1 cellular context compared by ENCODE assay signal in the genomic region with DNA sequence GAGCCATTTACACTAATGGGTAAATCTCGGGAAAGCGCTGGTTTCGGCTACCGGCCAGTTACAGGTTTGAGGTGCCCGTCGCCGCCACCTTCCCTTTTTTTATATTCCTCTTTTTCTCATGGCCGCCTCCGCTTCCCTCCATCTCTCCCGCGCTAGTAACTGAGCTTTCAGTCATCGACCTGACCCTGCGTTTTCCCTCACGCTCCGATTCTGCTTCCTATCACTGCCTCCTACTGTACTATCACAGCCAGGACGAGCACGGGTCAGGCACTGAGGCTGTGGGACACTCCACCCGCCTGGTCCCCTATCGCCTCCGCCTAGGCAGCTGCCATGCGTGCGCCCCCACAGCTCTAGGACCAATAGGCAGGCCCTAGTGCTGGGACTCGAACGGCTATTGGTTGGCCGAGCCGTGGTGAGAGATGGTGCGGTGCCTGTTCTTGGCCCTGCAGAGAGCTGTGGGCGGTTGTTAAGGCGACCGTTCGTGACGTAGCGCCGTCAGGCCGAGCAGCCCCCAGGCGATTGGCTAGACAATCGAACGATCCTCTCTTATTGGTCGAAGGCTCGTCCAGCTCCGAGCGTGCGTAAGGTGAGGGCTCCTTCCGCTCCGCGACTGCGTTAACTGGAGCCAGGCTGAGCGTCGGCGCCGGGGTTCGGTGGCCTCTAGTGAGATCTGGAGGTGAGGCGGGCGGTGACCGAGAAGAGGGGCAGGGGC.
TF ChIP-seq lines count a peak whose summit lies in the region.

Gene HMGCR, plus strand, starts transcription at position 596 of the 712 bp plus-strand sequence. CDS start 5,386 bp downstream, outside the sequence.

TF ChIP-seq in HEK293, 187 proteins besides CTCF, POLR2A, EP300 and RAD21 (continued from another document):
- TF ChIP-seq ZNF626 (tag by site-specific recombination; IDR thresholded peaks at IDR 0.05) (no peak), ZNF174 (tag by site-specific recombination; IDR thresholded peaks at IDR 0.05) (no peak), ZNF335 (tag by site-specific recombination; conservative IDR thresholded peaks at IDR 0.05) (peak; percentile 89), ZBTB49 (tag by site-specific recombination; IDR thresholded peaks at IDR 0.05; ENCODE audit: low read depth) (no peak), SETDB1 (IDR thresholded peaks at IDR 0.05; ENCODE audit: insufficient read length, low read length) (peak; percentile 43), ZNF830 (tag by site-specific recombination; IDR thresholded peaks at IDR 0.05; ENCODE audit: low read depth) (no peak), ZBTB17 (tag by site-specific recombination; IDR thresholded peaks at IDR 0.05) (peak; percentile 95), GLI4 (tag by site-specific recombination; IDR thresholded peaks at IDR 0.05) (0 out of 2 replicates have a peak, but pooled peaks have one; percentile 14), ZBTB11 (tag by site-specific recombination; conservative IDR thresholded peaks at IDR 0.05; ENCODE audit: low read depth) (0 out of 2 replicates have a peak, but pooled peaks have one; percentile 10), PRDM1 (tag by site-specific recombination; IDR thresholded peaks at IDR 0.05) (peak; percentile 46; the same call in 1 of the 2 replicates), ZNF2 (tag by site-specific recombination; IDR thresholded peaks at IDR 0.05) (peak; percentile 94), ZBTB7A (tag by site-specific recombination; IDR thresholded peaks at IDR 0.05; ENCODE audit: low read depth) (peak; percentile 31; the same call in 1 of the 2 replicates), ZNF776 (tag by site-specific recombination; IDR thresholded peaks at IDR 0.05; ENCODE audit: borderline replicate concordance) (no peak), ZBTB1 (tag by site-specific recombination; IDR thresholded peaks at IDR 0.05) (0 out of 2 replicates have a peak, but pooled peaks have one; percentile 25), ATF2 (tag by site-specific recombination; IDR thresholded peaks at IDR 0.05; ENCODE audit: low read depth) (no peak), ZNF362 (tag by site-specific recombination; IDR thresholded peaks at IDR 0.05) (peak; percentile 66; the same call in 1 of the 2 replicates), ZNF501 (tag by site-specific recombination; IDR thresholded peaks at IDR 0.05) (peak; percentile 92), ZNF707 (tag by site-specific recombination; IDR thresholded peaks at IDR 0.05) (no peak), MZF1 (tag by site-specific recombination; IDR thresholded peaks at IDR 0.05; ENCODE audit: borderline replicate concordance) (0 out of 2 replicates have a peak, but pooled peaks have one; percentile 60), HOXD13 (CRISPR knock-in tag; IDR thresholded peaks at IDR 0.05; ENCODE audit: borderline replicate concordance) (no peak), SCRT2 (tag by site-specific recombination; IDR thresholded peaks at IDR 0.05) (peak; percentile 66; the same call in 1 of the 2 replicates), MYNN (tag by site-specific recombination; IDR thresholded peaks at IDR 0.05; ENCODE audit: borderline replicate concordance) (no peak), ZBTB8A (tag by site-specific recombination; IDR thresholded peaks at IDR 0.05) (peak; percentile 80)
- TF ChIP-seq, protein P1, sequence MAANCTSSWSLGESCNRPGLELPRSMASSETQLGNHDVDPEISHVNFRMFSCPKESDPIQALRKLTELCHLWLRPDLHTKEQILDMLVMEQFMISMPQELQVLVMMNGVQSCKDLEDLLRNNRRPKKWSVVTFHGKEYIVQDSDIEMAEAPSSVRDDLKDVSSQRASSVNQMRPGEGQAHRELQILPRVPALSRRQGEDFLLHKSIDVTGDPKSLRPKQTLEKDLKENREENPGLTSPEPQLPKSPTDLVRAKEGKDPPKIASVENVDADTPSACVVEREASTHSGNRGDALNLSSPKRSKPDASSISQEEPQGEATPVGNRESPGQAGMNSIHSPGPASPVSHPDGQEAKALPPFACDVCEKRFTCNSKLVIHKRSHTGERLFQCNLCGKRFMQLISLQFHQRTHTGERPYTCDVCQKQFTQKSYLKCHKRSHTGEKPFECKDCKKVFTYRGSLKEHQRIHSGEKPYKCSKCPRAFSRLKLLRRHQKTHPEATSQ (tag by site-specific recombination; IDR thresholded peaks at IDR 0.05) = no peak
- TF ChIP-seq, protein P2, sequence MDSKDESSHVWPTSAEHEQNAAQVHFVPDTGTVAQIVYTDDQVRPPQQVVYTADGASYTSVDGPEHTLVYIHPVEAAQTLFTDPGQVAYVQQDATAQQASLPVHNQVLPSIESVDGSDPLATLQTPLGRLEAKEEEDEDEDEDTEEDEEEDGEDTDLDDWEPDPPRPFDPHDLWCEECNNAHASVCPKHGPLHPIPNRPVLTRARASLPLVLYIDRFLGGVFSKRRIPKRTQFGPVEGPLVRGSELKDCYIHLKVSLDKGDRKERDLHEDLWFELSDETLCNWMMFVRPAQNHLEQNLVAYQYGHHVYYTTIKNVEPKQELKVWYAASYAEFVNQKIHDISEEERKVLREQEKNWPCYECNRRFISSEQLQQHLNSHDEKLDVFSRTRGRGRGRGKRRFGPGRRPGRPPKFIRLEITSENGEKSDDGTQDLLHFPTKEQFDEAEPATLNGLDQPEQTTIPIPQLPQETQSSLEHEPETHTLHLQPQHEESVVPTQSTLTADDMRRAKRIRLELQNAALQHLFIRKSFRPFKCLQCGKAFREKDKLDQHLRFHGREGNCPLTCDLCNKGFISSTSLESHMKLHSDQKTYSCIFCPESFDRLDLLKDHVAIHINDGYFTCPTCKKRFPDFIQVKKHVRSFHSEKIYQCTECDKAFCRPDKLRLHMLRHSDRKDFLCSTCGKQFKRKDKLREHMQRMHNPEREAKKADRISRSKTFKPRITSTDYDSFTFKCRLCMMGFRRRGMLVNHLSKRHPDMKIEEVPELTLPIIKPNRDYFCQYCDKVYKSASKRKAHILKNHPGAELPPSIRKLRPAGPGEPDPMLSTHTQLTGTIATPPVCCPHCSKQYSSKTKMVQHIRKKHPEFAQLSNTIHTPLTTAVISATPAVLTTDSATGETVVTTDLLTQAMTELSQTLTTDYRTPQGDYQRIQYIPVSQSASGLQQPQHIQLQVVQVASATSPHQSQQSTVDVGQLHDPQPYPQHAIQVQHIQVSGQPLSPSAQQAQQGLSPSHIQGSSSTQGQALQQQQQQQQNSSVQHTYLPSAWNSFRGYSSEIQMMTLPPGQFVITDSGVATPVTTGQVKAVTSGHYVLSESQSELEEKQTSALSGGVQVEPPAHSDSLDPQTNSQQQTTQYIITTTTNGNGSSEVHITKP (tag by site-specific recombination; IDR thresholded peaks at IDR 0.05) = peak; percentile 99
